Comparison of ENCODE assay signal across 19 cellular contexts in genomic region chr9:111198936-111199335, GRCh38.
A peak's percentile ranks its signal among the peaks of the same experiment; 100 is the strongest.
DNase-seq lines count a peak whose midpoint lies in the region; TF ChIP-seq lines count a peak whose summit lies in the region.
"Had no signal": no experiment of that assay in that cellular context is flagged by ENCODE, and none has a peak within 500 bp of the region (broad histone marks: within the 10 kb centered on the region; RNA-seq: fewer than 3 reads in every experiment).

No MANE protein-coding gene starts in this region.

- H3K36me3 Mint-ChIP-seq in CD4-positive, alpha-beta memory T cell: no peaks in the 10 kb centered on the region
- H3K36me3 Mint-ChIP-seq: IgD-negative memory B cell had no signal

- no peak overlapping the region for H3K4me3 Mint-ChIP-seq in CD4-positive, alpha-beta memory T cell
- H3K4me3 Mint-ChIP-seq: IgD-negative memory B cell had no signal

- peaks cover 6 to 41% (median 20%) of the 10 kb centered on the region in 8 donors for H3K9me3 Mint-ChIP-seq in CD4-positive, alpha-beta memory T cell

- intact Hi-C loops in CD4-positive, alpha-beta memory T cell (cut with micrococcal nuclease): no loop called here

- H3K4me1 ChIP-seq in CD4-positive, alpha-beta memory T cell (ENCODE audit: insufficient read depth, low read length): no peaks in the 10 kb centered on the region

- DNase-seq in EH (ENCODE audit: low read depth): peak; percentile 54
- peak; percentile 37 for DNase-seq in LHCN-M2 (ENCODE audit: low read depth)
- DNase-seq in choroid plexus epithelial cell (ENCODE audit: low read depth): peak; percentile 15
- peak; percentile 44 to 62 for DNase-seq in foreskin fibroblast
- no peak for DNase-seq in activated CD4-positive, alpha-beta T cell treated with anti-CD3 and anti-CD28 coated beads, Interleukin-2, amount 50 U/mL, for 1 hour
- DNase-seq in cerebellar cortex (ENCODE audit: low spot score): no peak
- no peak for DNase-seq in CD4-positive, alpha-beta memory T cell
- no peak for DNase-seq in caudate nucleus (lab: John Stamatoyannopoulos, UW)
- DNase-seq: 8988T, DMS79, GOT3, MG63, NCI-H1417, NCI-H187, NCI-H446, NCI-H526, OCI-M1 had no signal

- CTCF ChIA-PET in CD4-positive, alpha-beta memory T cell (lab: Charles Lee; ENCODE audit: partially characterized antibody): no interaction called here

- TF ChIP-seq CTCF in choroid plexus epithelial cell (conservative IDR thresholded peaks at IDR 0.05; ENCODE audit: low read depth, low read length) (no peak), foreskin fibroblast (IDR thresholded peaks at IDR 0.05; ENCODE audit: low read depth, low read length) (no peak)

- POLR2A ChIA-PET in CD4-positive, alpha-beta memory T cell (lab: Charles Lee; ENCODE audit: partially characterized antibody): no interaction called here

- H3K4me1 Mint-ChIP-seq in CD4-positive, alpha-beta memory T cell: no peaks in the 10 kb centered on the region
- H3K4me1 Mint-ChIP-seq: IgD-negative memory B cell had no signal

- no peak overlapping the region for H3K4me3 ChIP-seq in choroid plexus epithelial cell (ENCODE audit: low read depth, low read length)
- H3K4me3 ChIP-seq in foreskin fibroblast (ENCODE audit: low read depth in 1 of 2, low read length in 2 of 2): no peak overlapping the region
- no peak overlapping the region for H3K4me3 ChIP-seq in CD4-positive, alpha-beta memory T cell (ENCODE audit: low read length in 2 of 2)
- H3K4me3 ChIP-seq: MG63 had no signal

- peaks cover 1 to 2% of the 10 kb centered on the region in 2 donors for H3K27me3 Mint-ChIP-seq in CD4-positive, alpha-beta memory T cell
- H3K27me3 Mint-ChIP-seq: IgD-negative memory B cell had no signal

- no peaks in the 10 kb centered on the region for H3K36me3 ChIP-seq in CD4-positive, alpha-beta memory T cell (ENCODE audit: insufficient read depth, low read length)
- H3K36me3 ChIP-seq: MG63 had no signal

- no peaks in the 10 kb centered on the region for H3K27me3 ChIP-seq in CD4-positive, alpha-beta memory T cell (ENCODE audit: insufficient read depth, low read length)
- H3K27me3 ChIP-seq: MG63 had no signal

- no peaks in the 10 kb centered on the region for H3K9me3 ChIP-seq in CD4-positive, alpha-beta memory T cell (ENCODE audit: control insufficient read depth in 1 of 2, low read length in 2 of 2)

- no peak overlapping the region for H3K27ac Mint-ChIP-seq in CD4-positive, alpha-beta memory T cell
- H3K27ac Mint-ChIP-seq: IgD-negative memory B cell had no signal

- no peak overlapping the region for H3K27ac ChIP-seq in CD4-positive, alpha-beta memory T cell (ENCODE audit: low read depth, low read length)
- H3K27ac ChIP-seq in caudate nucleus (ENCODE audit: low read depth, low read length): no peak overlapping the region
- H3K27ac ChIP-seq: C4-2B had no signal

Comparison
In these comparisons a context has a peak if more than half of its experiments do, and no peak if none do; other contexts are left out.
1. DNase-seq: peak in EH (single experiment), LHCN-M2 (single experiment), choroid plexus epithelial cell (single experiment) and foreskin fibroblast (2 of 2); none in activated CD4-positive, alpha-beta T cell treated with anti-CD3 and anti-CD28 coated beads, Interleukin-2, amount 50 U/mL, for 1 hour (single experiment), cerebellar cortex (single experiment), CD4-positive, alpha-beta memory T cell (0 of 5) and caudate nucleus (0 of 61).